In the genomic region with DNA sequence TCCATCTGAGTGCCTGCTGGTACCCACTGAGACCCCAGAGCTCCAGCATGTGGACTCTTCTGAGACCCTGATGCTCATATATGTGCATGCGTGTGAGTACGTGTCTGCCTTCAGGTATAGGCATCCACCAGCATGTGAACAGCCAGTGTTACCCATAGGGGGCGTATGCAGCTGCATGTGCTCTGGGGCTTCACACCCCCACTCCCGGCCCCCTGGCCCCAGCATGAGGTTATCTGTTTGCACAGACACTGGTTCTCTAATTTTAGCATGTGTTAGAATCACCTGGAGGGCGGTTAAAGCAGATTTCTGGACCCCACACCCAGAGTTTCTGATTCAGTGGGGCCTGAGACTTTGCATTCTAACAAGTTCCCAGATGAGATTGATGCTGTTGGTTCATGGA, we compare ENCODE assay signal across 8 cellular contexts. TPM values are rescaled to one million over a fixed set of nuclear protein-coding genes. Genes with fewer than 3 reads are reported as not detected.
DNase-seq lines count a peak whose midpoint lies in the region; ATAC-seq, FAIRE-seq and TF ChIP-seq lines count a peak whose summit lies in the region.

No MANE protein-coding gene starts in this region.

- H3K36me3 Mint-ChIP-seq in progenitor cell of endocrine pancreas (ENCODE audit: insufficient read depth) (no peaks in the 10 kb centered on the region), mesothelial cell of epicardium (no peaks in the 10 kb centered on the region)

- H3K79me2 ChIP-seq in K562 (ENCODE audit: control insufficient read depth, insufficient read depth, low read length) = no peaks in the 10 kb centered on the region

- peaks cover 13% of the 10 kb centered on the region for H3K27me3 Mint-ChIP-seq in progenitor cell of endocrine pancreas
- no peaks in the 10 kb centered on the region for H3K27me3 Mint-ChIP-seq in mesothelial cell of epicardium (ENCODE audit: low read depth)

- H3K4me3 Mint-ChIP-seq in progenitor cell of endocrine pancreas (ENCODE audit: low read depth) (no peak overlapping the region), mesothelial cell of epicardium (no peak overlapping the region)

- peak overlapping the region; percentile 16; the same call in 1 of the 2 replicates for H3K4me2 ChIP-seq in K562 (ENCODE audit: insufficient read depth, low read length)

- peaks cover 8 to 11% of the 10 kb centered on the region in 2 experiments; a peak in 4 of 5 replicates for H3K27me3 ChIP-seq in K562 (ENCODE audit: control insufficient read depth in 2 of 2, insufficient read depth in 2 of 2, low read length in 2 of 2)

- TF ChIP-seq EP300 in K562 (IDR thresholded peaks at IDR 0.05; ENCODE audit: low read length) = peak; percentile 75

- ATAC-seq in K562 (peak; percentile 95), HG03139 (IDR thresholded peaks at IDR 0.05; ENCODE audit: unreplicated experiment) (no peak)

- in situ Hi-C loops in K562 (cut with MboI) = no loop called here

- H2AFZ ChIP-seq in K562 (ENCODE audit: low read depth, low read length) = peak overlapping the region; percentile 58

- H3K9me3 ChIP-seq in K562 (replicated peaks; ENCODE audit: control insufficient read depth, insufficient read depth, low read depth, low read length) = no peaks in the 10 kb centered on the region

- POLR2A ChIA-PET in K562 (lab: Yijun Ruan, JAX) = interaction anchor here (0.5 to 6.6 kb wide), 9 partner anchors 17 to 621 kb away, joined by 3 to 54 read pairs (median 3); a partner anchor contains a TSS

- BruUV-seq in K562 (replicated peaks; lab: Mats Ljungman, UMichigan) = no TSS peak

- peak overlapping the region in 1 of 2 experiments; percentile 6; a peak in 2 of 4 replicates for H3K9ac ChIP-seq in K562 (ENCODE audit: insufficient read depth in 1 of 2, low read depth in 2 of 2, low read length in 2 of 2)

- no peaks in the 10 kb centered on the region for H3K9me3 Mint-ChIP-seq in progenitor cell of endocrine pancreas (ENCODE audit: low read depth)
- H3K9me3 Mint-ChIP-seq in mesothelial cell of epicardium = no peaks in the 10 kb centered on the region

- H3K4me1 Mint-ChIP-seq in progenitor cell of endocrine pancreas (ENCODE audit: low read depth) (no peaks in the 10 kb centered on the region), mesothelial cell of epicardium (peaks cover 31% of the 10 kb centered on the region)

- H3K27ac Mint-ChIP-seq in progenitor cell of endocrine pancreas (no peak overlapping the region), mesothelial cell of epicardium (no peak overlapping the region)

- H3K4me3 ChIP-seq in K562 = no peak overlapping the region

- H4K20me1 ChIP-seq in K562 (replicated peaks; ENCODE audit: control insufficient read depth, insufficient read depth, low read length) = 0 out of 2 replicates have a peak, but pooled peaks cover 3% of the 10 kb centered on the region

- peaks cover 17 to 24% of the 10 kb centered on the region in 2 experiments; a peak in 3 of 5 replicates for H3K4me1 ChIP-seq in K562 (replicated peaks in 1 of 2; ENCODE audit: control insufficient read depth in 2 of 2, insufficient read depth in 2 of 2, low read length in 2 of 2)

- peak; percentile 65 to 81 for TF ChIP-seq RAD21 in K562 (CRISPR knock-in tag; conservative IDR thresholded peaks at IDR 0.05 in 1 of 2, IDR thresholded peaks at IDR 0.05 in 1 of 2)

- intact Hi-C loops in K562 (cut with micrococcal nuclease) = loop anchor here (1.0 kb wide), 2 partner anchors 59 to 84 kb away; a partner anchor contains a TSS

- no peaks in the 10 kb centered on the region for H3K36me3 ChIP-seq in K562 (ENCODE audit: control insufficient read depth, insufficient read depth, low read length)

- TF ChIP-seq CTCF in K562 (IDR thresholded peaks at IDR 0.05 in 2 of 3, conservative IDR thresholded peaks at IDR 0.05 in 1 of 3; ENCODE audit: insufficient read depth in 2 of 3, low read depth in 1 of 3, low read length in 3 of 3) = peak; percentile 89 to 92 (median 89)
- TF ChIP-seq CTCF in progenitor cell of endocrine pancreas (IDR thresholded peaks at IDR 0.05; ENCODE audit: unreplicated experiment) = peak; percentile 58
- no peak for TF ChIP-seq CTCF in mesothelial cell of epicardium (IDR thresholded peaks at IDR 0.05; ENCODE audit: unreplicated experiment)

- no peak for TF ChIP-seq POLR2A in GM12891 (IDR thresholded peaks at IDR 0.05; ENCODE audit: low read depth, low read length)
- TF ChIP-seq POLR2A in K562 (conservative IDR thresholded peaks at IDR 0.05) = no peak

- FAIRE-seq in GM12891 (lab: Jason Lieb, UNC) = peak; percentile 83
- FAIRE-seq in K562 (lab: Jason Lieb, UNC) = peak; percentile 86

- DNase-seq in GM12891 (ENCODE audit: insufficient read length, low spot score) (peak; percentile 45), OCI-M1 (lab: John Stamatoyannopoulos, UW) (peak; percentile 65), K562 (ENCODE audit: extremely low read depth in 1 of 4, low spot score in 3 of 4) (peak; percentile 88 to 94 (median 90)), progenitor cell of endocrine pancreas (ENCODE audit: low spot score, unreplicated experiment) (no peak), MV-4-11 (lab: John Stamatoyannopoulos, UW) (no peak), C1 segment of cervical spinal cord (lab: John Stamatoyannopoulos, UW) (no peak), mesothelial cell of epicardium (ENCODE audit: low spot score in 2 of 2, unreplicated experiment in 2 of 2) (no peak)

- no peaks in the 10 kb centered on the region for H3K9me1 ChIP-seq in K562 (ENCODE audit: control insufficient read depth, insufficient read depth, low read length)

- no peak overlapping the region for H3K27ac ChIP-seq in K562 (ENCODE audit: extremely low read depth, low read depth, low read length)

- CTCF ChIA-PET in K562 (lab: Yijun Ruan, JAX; ENCODE audit: low intra/inter-chr PET ratio) = interaction anchor here (1.2 to 1.3 kb wide), 2 partner anchors 59 to 86 kb away, joined by 3 to 8 read pairs; no protein-coding TSS in a partner anchor

- WGBS in K562 (ENCODE audit: insufficient coverage, low coverage, missing lambda C conversion rate) = 0% methylated on average over 4 of the region's 5 CpGs

TF ChIP-seq in GM12891, 5 proteins besides CTCF, POLR2A, EP300 and RAD21 (continues in another document):
- TF ChIP-seq POLR2AphosphoS5 (IDR thresholded peaks at IDR 0.05; ENCODE audit: low read depth, low read length) (no peak), TAF1 (IDR thresholded peaks at IDR 0.05; ENCODE audit: low read depth, low read length) (no peak), PAX5 (IDR thresholded peaks at IDR 0.05; ENCODE audit: insufficient read depth, low read length, severe bottlenecking) (no peak), SPI1 (IDR thresholded peaks at IDR 0.05; ENCODE audit: low read depth, low read length) (no peak)

TF ChIP-seq in K562, 482 proteins besides CTCF, POLR2A, EP300 and RAD21 (continues in another document):
- TF ChIP-seq, protein P1, sequence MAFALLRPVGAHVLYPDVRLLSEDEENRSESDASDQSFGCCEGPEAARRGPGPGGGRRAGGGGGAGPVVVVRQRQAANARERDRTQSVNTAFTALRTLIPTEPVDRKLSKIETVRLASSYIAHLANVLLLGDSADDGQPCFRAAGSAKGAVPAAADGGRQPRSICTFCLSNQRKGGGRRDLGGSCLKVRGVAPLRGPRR (CRISPR knock-in tag; IDR thresholded peaks at IDR 0.05) = no peak

RNA-seq across cellular contexts. Expression of a gene that starts 0.8 kb away (rescaled TPM):
- 0.14 TPM for polyA plus RNA-seq in GM12891 (2012; ENCODE audit: low read depth, missing spikeins)
- 0.07 TPM in 1 of 2 replicates, not detected in the other for total RNA-seq in K562 (2011; cell fraction: chromatin; rRNA removed; ENCODE audit: low replicate concordance)
- 0.13 and 0.17 TPM in 2 replicates for total RNA-seq in K562 (2011; cell fraction: nucleolus; rRNA removed)
- total RNA-seq in K562 (2011; cell fraction: nucleoplasm; rRNA removed) = 0.15 TPM in 1 of 2 replicates, not detected in the other
- total RNA-seq in K562 (2014; rRNA removed) (0.04 TPM in 1 of 2 replicates, not detected in the other), K562 (2014; rRNA removed; fragmentation: Illumina TruSeq; extraction: Trizol) (not detected in 2 replicates), K562 (2015; rRNA removed; fragmentation: Illumina TruSeq; extraction: Trizol) (not detected in 2 replicates), K562 (2021) (not detected in 2 replicates), progenitor cell of endocrine pancreas (0.22 and 0.29 TPM in 2 replicates), mesothelial cell of epicardium (0.95 to 1.3 TPM (median 1.2 TPM) in 3 replicates)
- polyA plus RNA-seq in K562 (2011; rRNA removed) (0.03 and 0.05 TPM in 2 replicates), K562 (2014; fragmentation: Illumina TruSeq; extraction: Trizol) (not detected in 2 replicates), K562 (2014; fragmentation: Nextera tagmentation; extraction: Ambion mirVana) (not detected), K562 (2014; rRNA removed) (not detected in 2 replicates)
- 0.01 TPM in 2 replicates for polyA plus RNA-seq in K562 (2011; cell fraction: cytosol; rRNA removed)
- polyA plus RNA-seq in K562 (2011; cell fraction: nucleus; rRNA removed) = 0.03 and 0.06 TPM in 2 replicates
- 0.35 and 0.60 TPM in 2 replicates for polyA plus RNA-seq in K562 (2012)
- 0.06 TPM in 1 of 2 replicates, not detected in the other for polyA minus RNA-seq in K562 (2011; rRNA and poly(A)+ RNA removed)
- not detected in 2 replicates for polyA minus RNA-seq in K562 (2011; cell fraction: cytosol; rRNA and poly(A)+ RNA removed)
- under 0.01 TPM in 1 of 2 replicates, not detected in the other for polyA minus RNA-seq in K562 (2011; cell fraction: nucleus; rRNA and poly(A)+ RNA removed)

RNA-seq across cellular contexts. Expression of a gene that starts 27.0 kb away (rescaled TPM):
- 24.9 TPM for polyA plus RNA-seq in GM12891 (2012; ENCODE audit: low read depth, missing spikeins)
- 33.8 and 107 TPM in 2 replicates for total RNA-seq in K562 (2011; cell fraction: chromatin; rRNA removed; ENCODE audit: low replicate concordance)
- 18.4 and 18.7 TPM in 2 replicates for total RNA-seq in K562 (2011; cell fraction: nucleolus; rRNA removed)
- total RNA-seq in K562 (2011; cell fraction: nucleoplasm; rRNA removed) = 32.0 and 40.7 TPM in 2 replicates
- 37.0 and 39.6 TPM in 2 replicates for total RNA-seq in K562 (2014; rRNA removed)
- total RNA-seq in K562 (2014; rRNA removed; fragmentation: Illumina TruSeq; extraction: Trizol) = 50.9 and 55.9 TPM in 2 replicates
- 51.3 and 52.1 TPM in 2 replicates for total RNA-seq in K562 (2015; rRNA removed; fragmentation: Illumina TruSeq; extraction: Trizol)
- total RNA-seq in K562 (2021) = 61.5 and 67.1 TPM in 2 replicates
- polyA plus RNA-seq in K562 (2011; rRNA removed) = 50.2 and 79.0 TPM in 2 replicates
- polyA plus RNA-seq in K562 (2011; cell fraction: cytosol; rRNA removed) = 16.6 and 19.7 TPM in 2 replicates
- polyA plus RNA-seq in K562 (2011; cell fraction: nucleus; rRNA removed) = 19.1 and 28.2 TPM in 2 replicates
- polyA plus RNA-seq in K562 (2012) = 30.9 and 45.6 TPM in 2 replicates
- 54.6 and 63.1 TPM in 2 replicates for polyA plus RNA-seq in K562 (2014; fragmentation: Illumina TruSeq; extraction: Trizol)
- 10 to 100 TPM; 11.2 to 13.4 TPM for polyA plus RNA-seq in K562 (2014; fragmentation: Nextera tagmentation; extraction: Ambion mirVana)
- 66.6 and 83.3 TPM in 2 replicates for polyA plus RNA-seq in K562 (2014; rRNA removed)
- 132 and 144 TPM in 2 replicates for polyA minus RNA-seq in K562 (2011; rRNA and poly(A)+ RNA removed)
- 29.6 and 38.5 TPM in 2 replicates for polyA minus RNA-seq in K562 (2011; cell fraction: cytosol; rRNA and poly(A)+ RNA removed)
- polyA minus RNA-seq in K562 (2011; cell fraction: nucleus; rRNA and poly(A)+ RNA removed) = 25.8 and 40.2 TPM in 2 replicates
- 52.1 and 56.2 TPM in 2 replicates for total RNA-seq in progenitor cell of endocrine pancreas
- total RNA-seq in mesothelial cell of epicardium = 56.3 to 60.8 TPM (median 58.7 TPM) in 3 replicates

Comparison
In these comparisons a context has a peak if more than half of its experiments do, and no peak if none do; other contexts are left out.
1. DNase-seq: peak in GM12891 (single experiment), OCI-M1 (single experiment) and K562 (4 of 4); none in progenitor cell of endocrine pancreas (single experiment), MV-4-11 (single experiment), C1 segment of cervical spinal cord (0 of 14) and mesothelial cell of epicardium (0 of 2).